Comparison of ENCODE assay signal across 19 cellular contexts in the genomic region with DNA sequence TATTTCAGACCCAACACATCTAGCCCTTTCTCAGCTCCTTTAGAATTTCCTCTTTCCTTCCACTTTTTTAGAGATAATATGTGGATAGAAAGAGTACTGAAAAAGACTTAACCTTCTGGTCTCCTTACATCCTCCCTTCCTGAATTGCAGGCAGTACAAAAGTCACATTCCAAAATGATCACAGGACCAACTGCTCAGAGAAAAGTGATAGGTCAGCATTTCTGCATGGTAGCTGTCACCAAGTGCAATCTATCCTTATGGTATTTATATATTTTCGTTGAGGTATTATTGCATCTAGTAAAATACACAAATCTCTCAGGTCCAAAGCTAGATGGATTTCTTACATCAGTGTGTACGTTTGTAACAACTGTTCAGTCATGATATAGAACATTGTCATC.
"Had no signal": no experiment of that assay in that cellular context is flagged by ENCODE, and none has a peak within 500 bp of the region (broad histone marks: within the 10 kb centered on the region; RNA-seq: fewer than 3 reads in every experiment).

No MANE protein-coding gene starts in this region.

- H3K27me3 ChIP-seq: heart right ventricle, sigmoid colon had no signal

- ATAC-seq: heart right ventricle; naive thymus-derived CD8-positive, alpha-beta T cell had no signal

- H3K27me3 Mint-ChIP-seq: naive thymus-derived CD8-positive, alpha-beta T cell had no signal

- H3K4me1 Mint-ChIP-seq: endodermal cell had no signal

- H3K4me3 ChIP-seq: coronary artery, heart right ventricle, sigmoid colon had no signal

- H3K9me3 Mint-ChIP-seq: endodermal cell; naive thymus-derived CD8-positive, alpha-beta T cell; neural crest cell had no signal

- FAIRE-seq: endothelial cell of umbilical vein, frontal cortex, islet of Langerhans, small intestine, urothelium cell line had no signal

- H3K27ac Mint-ChIP-seq: endodermal cell had no signal

- H3K36me3 ChIP-seq: heart right ventricle, sigmoid colon had no signal

- H3K27ac ChIP-seq: coronary artery, heart right ventricle, sigmoid colon had no signal

- DNase-seq: effector CD4-positive, alpha-beta T cell; endodermal cell; erythroblast; heart right ventricle; hypothalamus; kidney glomerular epithelial cell; naive thymus-derived CD8-positive, alpha-beta T cell; posterior cingulate gyrus; sigmoid colon; small intestine; stimulated activated CD4-positive, alpha-beta T cell treated with anti-CD3 and anti-CD28 coated beads, Interleukin-2, amount 100 ng/mL, for 48 hours; stimulated activated naive CD4-positive, alpha-beta T cell treated with Interleukin-2 at 50 U/mL for 16 hours; trophoblast cell had no signal

- H3K9me3 ChIP-seq: heart right ventricle, sigmoid colon had no signal

- H3K4me3 Mint-ChIP-seq: endodermal cell; naive thymus-derived CD8-positive, alpha-beta T cell; neural crest cell had no signal

- H3K36me3 Mint-ChIP-seq: naive thymus-derived CD8-positive, alpha-beta T cell had no signal
